In genomic region chr7:42087616-42088015, GRCh38 we compare ENCODE assay signal across 15 cellular contexts.
DNase-seq lines count a peak whose midpoint lies in the region; ATAC-seq and TF ChIP-seq lines count a peak whose summit lies in the region.
"Had no signal": no experiment of that assay in that cellular context is flagged by ENCODE, and none has a peak within 500 bp of the region (broad histone marks: within the 10 kb centered on the region; RNA-seq: fewer than 3 reads in every experiment).

No MANE protein-coding gene starts in this region.

- H3K27me3 ChIP-seq in ectodermal cell (ENCODE audit: control insufficient read depth, insufficient read depth, low read length, poor library complexity, severe bottlenecking): no peaks in the 10 kb centered on the region

- 37% methylated on average over 1 to 2 of the region's 2 CpGs for WGBS in ectodermal cell, 2 experiments

- H3K9me3 Mint-ChIP-seq in nephron progenitor cell (peaks cover 5% of the 10 kb centered on the region), WTC11 (no peaks in the 10 kb centered on the region)
- H3K9me3 Mint-ChIP-seq in activated naive CD4-positive, alpha-beta T cell treated with anti-CD3 and anti-CD28 coated beads for 36 hours: no peaks in the 10 kb centered on the region

- CTCF ChIA-PET in WTC11 (lab: Charles Lee): interaction anchor here (1.6 kb wide), 1 partner anchor 16 kb away, joined by 3 read pairs; no protein-coding TSS in a partner anchor
- CTCF ChIA-PET in activated naive CD4-positive, alpha-beta T cell treated with anti-CD3 and anti-CD28 coated beads for 36 hours (lab: Charles Lee): no interaction called here

- H3K4me1 Mint-ChIP-seq in nephron progenitor cell (peaks cover 71% of the 10 kb centered on the region), WTC11 (peaks cover 55% of the 10 kb centered on the region)
- no peaks in the 10 kb centered on the region for H3K4me1 Mint-ChIP-seq in activated naive CD4-positive, alpha-beta T cell treated with anti-CD3 and anti-CD28 coated beads for 36 hours (ENCODE audit: low read depth)
- H3K4me1 Mint-ChIP-seq: CD4-positive, alpha-beta memory T cell had no signal

- H3K36me3 Mint-ChIP-seq in nephron progenitor cell (ENCODE audit: low read depth) (peaks cover 58% of the 10 kb centered on the region), WTC11 (peaks cover 7% of the 10 kb centered on the region; the same call in 1 of the 2 replicates)
- H3K36me3 Mint-ChIP-seq in activated naive CD4-positive, alpha-beta T cell treated with anti-CD3 and anti-CD28 coated beads for 36 hours (ENCODE audit: low read depth): no peaks in the 10 kb centered on the region
- H3K36me3 Mint-ChIP-seq: CD4-positive, alpha-beta memory T cell had no signal

- no peak overlapping the region for H3K4me3 ChIP-seq in ectodermal cell (ENCODE audit: insufficient read depth, low read depth, low read length)
- H3K4me3 ChIP-seq: GM12878, GM23248 had no signal

- H3K4me3 Mint-ChIP-seq in nephron progenitor cell: peak overlapping the region; percentile 14
- H3K4me3 Mint-ChIP-seq in WTC11: no peak overlapping the region
- no peak overlapping the region for H3K4me3 Mint-ChIP-seq in activated naive CD4-positive, alpha-beta T cell treated with anti-CD3 and anti-CD28 coated beads for 36 hours
- H3K4me3 Mint-ChIP-seq: CD4-positive, alpha-beta memory T cell had no signal

- H3K27ac Mint-ChIP-seq in nephron progenitor cell (peak overlapping the region; percentile 58), WTC11 (no peak overlapping the region)
- H3K27ac Mint-ChIP-seq in activated naive CD4-positive, alpha-beta T cell treated with anti-CD3 and anti-CD28 coated beads for 36 hours: no peak overlapping the region
- H3K27ac Mint-ChIP-seq: CD4-positive, alpha-beta memory T cell had no signal

- no peak for TF ChIP-seq CTCF in nephron progenitor cell (IDR thresholded peaks at IDR 0.05)
- TF ChIP-seq CTCF in WTC11 (IDR thresholded peaks at IDR 0.05): no peak

- intact Hi-C loops in activated naive CD4-positive, alpha-beta T cell treated with anti-CD3 and anti-CD28 coated beads for 36 hours (cut with micrococcal nuclease): no loop called here

- ATAC-seq in WTC11 (no peak), HG02763 (IDR thresholded peaks at IDR 0.05; ENCODE audit: unreplicated experiment) (no peak)
- ATAC-seq: GM12878 had no signal

- H3K4me1 ChIP-seq in ectodermal cell (ENCODE audit: control insufficient read depth, insufficient read depth, low read length): peaks cover 61% of the 10 kb centered on the region

- no peaks in the 10 kb centered on the region for H3K36me3 ChIP-seq in ectodermal cell (ENCODE audit: control insufficient read depth, insufficient read depth, low read length)

- DNase-seq in foreskin melanocyte (peak; percentile 76), nephron progenitor cell (no peak), WTC11 (ENCODE audit: low spot score) (no peak)
- DNase-seq in activated naive CD4-positive, alpha-beta T cell treated with anti-CD3 and anti-CD28 coated beads for 36 hours: no peak
- DNase-seq: C1 segment of cervical spinal cord; Caco-2; CD4-positive, alpha-beta memory T cell; DMS153; DND-41; GM23248; H7; HCEC 1CT had no signal

- no peaks in the 10 kb centered on the region for H3K27me3 Mint-ChIP-seq in nephron progenitor cell (ENCODE audit: low read depth, poor library complexity)
- peaks cover 66% of the 10 kb centered on the region for H3K27me3 Mint-ChIP-seq in WTC11 (ENCODE audit: low read depth)
- H3K27me3 Mint-ChIP-seq in activated naive CD4-positive, alpha-beta T cell treated with anti-CD3 and anti-CD28 coated beads for 36 hours (ENCODE audit: low read depth): peaks cover 8% of the 10 kb centered on the region

- no peaks in the 10 kb centered on the region for H3K9me3 ChIP-seq in ectodermal cell (ENCODE audit: control insufficient read depth, low read length)
- H3K9me3 ChIP-seq: Caco-2 had no signal

- POLR2A ChIA-PET in WTC11 (lab: Charles Lee): interaction anchor here (0.7 kb wide), 1 partner anchor 19 kb away, joined by 4 read pairs; no protein-coding TSS in a partner anchor

- peak overlapping the region; percentile 82 for H3K27ac ChIP-seq in ectodermal cell (ENCODE audit: insufficient read depth, low read depth, low read length, poor library complexity, severe bottlenecking)
- H3K27ac ChIP-seq: GM23248 had no signal

TF ChIP-seq in WTC11, 78 proteins besides CTCF, POLR2A, EP300 and RAD21 (continues in another document):
- TF ChIP-seq ZNF232 (CRISPR knock-in tag; IDR thresholded peaks at IDR 0.05) (no peak), JAZF1 (CRISPR knock-in tag; IDR thresholded peaks at IDR 0.05) (no peak), ATF6 (CRISPR knock-in tag; IDR thresholded peaks at IDR 0.05) (no peak), MAX (CRISPR knock-in tag; IDR thresholded peaks at IDR 0.05) (no peak), ZNF512 (CRISPR knock-in tag; IDR thresholded peaks at IDR 0.05; ENCODE audit: borderline replicate concordance) (no peak), JUN (CRISPR knock-in tag; IDR thresholded peaks at IDR 0.05) (no peak), ATF2 (CRISPR knock-in tag; IDR thresholded peaks at IDR 0.05; ENCODE audit: borderline replicate concordance, low read depth) (no peak), ARID4B (CRISPR knock-in tag; IDR thresholded peaks at IDR 0.05; ENCODE audit: borderline replicate concordance) (no peak), FOXJ3 (CRISPR knock-in tag; IDR thresholded peaks at IDR 0.05; ENCODE audit: borderline replicate concordance) (no peak)
